Comparison of ENCODE assay signal across 35 cellular contexts in the genomic region with DNA sequence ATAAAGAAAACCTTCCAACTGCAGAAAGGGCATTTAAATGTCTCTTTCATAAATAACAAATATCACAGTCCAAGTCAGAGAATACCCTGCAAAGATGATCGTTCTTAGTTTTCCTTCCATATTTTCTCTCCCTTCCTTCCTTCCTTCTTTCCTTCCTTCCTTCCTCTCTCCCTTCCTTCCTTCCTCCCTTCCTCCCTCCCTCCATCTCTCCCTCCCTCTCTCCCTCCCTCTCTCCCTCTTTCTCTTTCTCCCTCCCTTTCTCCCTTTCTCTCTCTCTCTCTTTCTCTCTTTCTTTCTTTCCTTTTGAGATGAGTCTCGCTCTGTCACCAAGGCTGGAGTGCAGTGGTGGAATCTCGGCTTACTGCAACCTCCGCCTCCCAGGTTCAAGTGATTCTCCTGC.
"Had no signal": no experiment of that assay in that cellular context is flagged by ENCODE, and none has a peak within 500 bp of the region (broad histone marks: within the 10 kb centered on the region; RNA-seq: fewer than 3 reads in every experiment).

No MANE protein-coding gene starts in this region.

- H3K27me3 ChIP-seq: MG63 had no signal

- H3K9me3 ChIP-seq: MG63 had no signal

- DNase-seq: Kasumi-1, MG63, MM.1S, MV-4-11, NCI-H1048, NCI-H1092, NCI-H1092 treated with DMSO at 0.1 percent for 48 hours, NCI-H1105, NCI-H1105 treated with DMSO at 0.1 percent for 48 hours, NCI-H1417, NCI-H1417 treated with DMSO at 0.1 percent for 48 hours, NCI-H1436, NCI-H1436 treated with DMSO at 0.1 percent for 48 hours, NCI-H146, NCI-H1694, NCI-H1694 treated with DMSO at 0.1 percent for 48 hours, NCI-H187, NCI-H187 treated with DMSO at 0.1 percent for 48 hours, NCI-H1930, NCI-H2029, NCI-H2029 treated with DMSO at 0.1 percent for 48 hours, NCI-H2081, NCI-H2081 treated with DMSO at 0.1 percent for 48 hours, NCI-H2107, NCI-H2171, NCI-H2171 treated with DMSO at 0.1 percent for 48 hours, NCI-H2227 treated with DMSO at 0.1 percent for 48 hours, NCI-H226, NCI-H345, NCI-H446, NCI-H446 treated with DMSO at 0.1 percent for 48 hours, NCI-H510A, NCI-H510A treated with DMSO at 0.1 percent for 48 hours, NCI-H524, NCI-H524 treated with DMSO at 0.1 percent for 48 hours had no signal

- H3K36me3 ChIP-seq: MG63 had no signal

- H3K4me3 ChIP-seq: MG63 had no signal
